15 cellular contexts compared by ENCODE assay signal in the genomic region with DNA sequence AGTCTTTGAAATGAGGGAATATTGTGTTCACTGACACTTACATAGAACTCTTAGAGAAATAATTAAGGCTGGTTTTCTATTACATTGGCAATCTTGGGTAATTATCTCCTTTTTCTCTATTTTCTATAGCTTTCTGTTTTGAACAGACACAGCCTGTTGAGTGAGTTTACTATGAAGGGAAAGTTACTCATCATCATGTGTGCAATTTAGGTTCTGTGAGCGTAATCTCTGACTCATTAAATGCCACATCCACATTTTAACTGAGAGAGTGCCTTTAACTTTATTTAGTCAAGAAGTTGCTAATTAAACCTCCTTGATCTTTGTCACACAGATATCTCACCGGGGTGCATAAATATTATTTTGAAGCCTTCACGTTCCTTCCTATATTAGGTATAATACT.
DNase-seq lines count a peak whose midpoint lies in the region; FAIRE-seq and TF ChIP-seq lines count a peak whose summit lies in the region.
"Had no signal": no experiment of that assay in that cellular context is flagged by ENCODE, and none has a peak within 500 bp of the region (broad histone marks: within the 10 kb centered on the region; RNA-seq: fewer than 3 reads in every experiment).

No MANE protein-coding gene starts in this region.

- no peak overlapping the region for H3K4me3 ChIP-seq in epithelial cell of esophagus (ENCODE audit: low read length)
- no peak overlapping the region for H3K4me3 ChIP-seq in retinal pigment epithelial cell (ENCODE audit: low read length)

- FAIRE-seq in GM12891 (lab: Jason Lieb, UNC) = no peak

- no peak for TF ChIP-seq POLR2A in GM12891 (IDR thresholded peaks at IDR 0.05; ENCODE audit: low read depth, low read length)

- TF ChIP-seq CTCF in epithelial cell of esophagus (IDR thresholded peaks at IDR 0.05; ENCODE audit: insufficient read depth, low read depth, low read length, missing control alignments) (no peak), retinal pigment epithelial cell (conservative IDR thresholded peaks at IDR 0.05; ENCODE audit: low read depth, low read length) (no peak)

- intact Hi-C loops in posterior vena cava (cut with DNase I) = no loop called here

- DNase-seq in GM04503 (ENCODE audit: low read depth) (peak; percentile 41), NOMO-1 treated with dmso at 0.1 percent for 144 hours (lab: John Stamatoyannopoulos, UW; ENCODE audit: unreplicated experiment) (peak; percentile 33), epithelial cell of esophagus (ENCODE audit: low read depth) (peak; percentile 84), retinal pigment epithelial cell (ENCODE audit: low read depth) (peak; percentile 61), HT-29 (ENCODE audit: low spot score) (no peak), posterior vena cava (ENCODE audit: low spot score) (no peak), GM12891 (ENCODE audit: insufficient read length, low spot score) (no peak)
- DNase-seq: activated CD4-positive, alpha-beta T cell treated with anti-CD3 and anti-CD28 coated beads, Interleukin-2, amount 10 ng/mL, durations not matched to agents 7 days and 5 days; activated effector memory CD4-positive, alpha-beta T cell treated with Interleukin-2 at 50 U/mL for 16 hours; cerebellar nuclear complex; DMS 273 treated with DMSO at 0.1 percent for 48 hours; Kasumi-1; left ventricle myocardium superior; NCI-H446; stimulated activated naive CD8-positive, alpha-beta T cell treated with anti-CD3 and anti-CD28 coated beads, Interleukin-15, Interleukin-2, amounts not matched to agents 100 U/mL and 50 U/mL, for 24 hours had no signal

TF ChIP-seq in GM12891, 5 proteins besides CTCF, POLR2A, EP300 and RAD21:
- TF ChIP-seq PAX5 (IDR thresholded peaks at IDR 0.05; ENCODE audit: insufficient read depth, low read length, severe bottlenecking) (no peak), SPI1 (IDR thresholded peaks at IDR 0.05; ENCODE audit: low read depth, low read length) (no peak), POU2F2 (IDR thresholded peaks at IDR 0.05; ENCODE audit: low read depth, low read length) (no peak), POLR2AphosphoS5 (IDR thresholded peaks at IDR 0.05; ENCODE audit: low read depth, low read length) (no peak), TAF1 (IDR thresholded peaks at IDR 0.05; ENCODE audit: low read depth, low read length) (no peak)

Comparison
In these comparisons a context has a peak if more than half of its experiments do, and no peak if none do; other contexts are left out.
1. DNase-seq: peak in GM04503 (single experiment), NOMO-1 treated with dmso at 0.1 percent for 144 hours (single experiment), epithelial cell of esophagus (single experiment) and retinal pigment epithelial cell (single experiment); none in HT-29 (single experiment), posterior vena cava (single experiment) and GM12891 (single experiment).